In genomic region chr1:15326691-15327530, GRCh38 we compare ENCODE assay signal across 1 cellular context.
TF ChIP-seq lines count a peak whose summit lies in the region.

No MANE protein-coding gene starts in this region.

TF ChIP-seq in HEK293, 187 proteins besides CTCF, POLR2A, EP300 and RAD21 (continued from another document and continues in another):
- 0 out of 2 replicates have a peak, but pooled peaks have one; percentile 24 for TF ChIP-seq ZBTB44 (tag by site-specific recombination; IDR thresholded peaks at IDR 0.05)
- TF ChIP-seq ZNF548 (tag by site-specific recombination; IDR thresholded peaks at IDR 0.05), result no peak
- no peak for TF ChIP-seq ZNF148 (tag by site-specific recombination; IDR thresholded peaks at IDR 0.05; ENCODE audit: borderline replicate concordance)
- no peak for TF ChIP-seq ZNF596 (tag by site-specific recombination; IDR thresholded peaks at IDR 0.05)
- TF ChIP-seq ZNF10 (tag by site-specific recombination; IDR thresholded peaks at IDR 0.05), result peak; percentile 65; the same call in 1 of the 2 replicates
- no peak for TF ChIP-seq ZBTB49 (tag by site-specific recombination; IDR thresholded peaks at IDR 0.05; ENCODE audit: low read depth)
- 0 out of 2 replicates have a peak, but pooled peaks have one; percentile 38 for TF ChIP-seq ZSCAN30 (tag by site-specific recombination; IDR thresholded peaks at IDR 0.05)
- no peak for TF ChIP-seq GLI2 (tag by site-specific recombination; IDR thresholded peaks at IDR 0.05; ENCODE audit: borderline replicate concordance, low read depth)
- no peak for TF ChIP-seq ZNF645 (tag by site-specific recombination; IDR thresholded peaks at IDR 0.05)
- peak; percentile 94 for TF ChIP-seq ZIC2 (tag by site-specific recombination; IDR thresholded peaks at IDR 0.05)
- no peak for TF ChIP-seq ZNF18 (tag by site-specific recombination; IDR thresholded peaks at IDR 0.05)
- no peak for TF ChIP-seq ZNF777 (tag by site-specific recombination; IDR thresholded peaks at IDR 0.05; ENCODE audit: borderline replicate concordance)
- TF ChIP-seq ZNF518A (tag by site-specific recombination; conservative IDR thresholded peaks at IDR 0.05; ENCODE audit: low read depth), result no peak
- no peak for TF ChIP-seq ZNF239 (tag by site-specific recombination; IDR thresholded peaks at IDR 0.05)
- TF ChIP-seq ZNF221 (tag by site-specific recombination; IDR thresholded peaks at IDR 0.05; ENCODE audit: borderline replicate concordance), result no peak
- no peak for TF ChIP-seq ZNF843 (tag by site-specific recombination; IDR thresholded peaks at IDR 0.05)
- no peak for TF ChIP-seq ZNF707 (tag by site-specific recombination; IDR thresholded peaks at IDR 0.05)
- no peak; the same call in 1 of the 2 replicates for TF ChIP-seq MYNN (tag by site-specific recombination; IDR thresholded peaks at IDR 0.05; ENCODE audit: borderline replicate concordance)
- TF ChIP-seq ZNF26 (tag by site-specific recombination; IDR thresholded peaks at IDR 0.05), result no peak
- no peak for TF ChIP-seq ZNF704 (tag by site-specific recombination; IDR thresholded peaks at IDR 0.05)
- peak; percentile 85 for TF ChIP-seq FEZF1 (tag by site-specific recombination; IDR thresholded peaks at IDR 0.05)
- TF ChIP-seq ZNF341 (tag by site-specific recombination; IDR thresholded peaks at IDR 0.05; ENCODE audit: low read depth), result peak; percentile 95
- no peak for TF ChIP-seq ZNF585B (tag by site-specific recombination; IDR thresholded peaks at IDR 0.05)
- TF ChIP-seq ZNF426 (tag by site-specific recombination; IDR thresholded peaks at IDR 0.05), result no peak
- no peak for TF ChIP-seq ZNF302 (tag by site-specific recombination; IDR thresholded peaks at IDR 0.05; ENCODE audit: low read depth)
- no peak for TF ChIP-seq ZNF529 (tag by site-specific recombination; IDR thresholded peaks at IDR 0.05; ENCODE audit: insufficient replicate concordance)
- no peak for TF ChIP-seq ZNF391 (tag by site-specific recombination; IDR thresholded peaks at IDR 0.05; ENCODE audit: borderline replicate concordance, low read depth)
- no peak for TF ChIP-seq ZNF791 (tag by site-specific recombination; IDR thresholded peaks at IDR 0.05)
- TF ChIP-seq ZNF580 (tag by site-specific recombination; IDR thresholded peaks at IDR 0.05), result no peak
- TF ChIP-seq AEBP2 (tag by site-specific recombination; IDR thresholded peaks at IDR 0.05; ENCODE audit: borderline replicate concordance), result no peak
- TF ChIP-seq GLIS1 (tag by site-specific recombination; IDR thresholded peaks at IDR 0.05), result peak; percentile 81
- TF ChIP-seq ZFHX2 (tag by site-specific recombination; conservative IDR thresholded peaks at IDR 0.05), result no peak
- TF ChIP-seq ZSCAN23 (tag by site-specific recombination; IDR thresholded peaks at IDR 0.05), result no peak
- no peak for TF ChIP-seq ZBTB10 (tag by site-specific recombination; IDR thresholded peaks at IDR 0.05)
- TF ChIP-seq ZNF292 (tag by site-specific recombination; IDR thresholded peaks at IDR 0.05; ENCODE audit: borderline replicate concordance, low read depth), result no peak
